8 cellular contexts compared by ENCODE assay signal in the genomic region with DNA sequence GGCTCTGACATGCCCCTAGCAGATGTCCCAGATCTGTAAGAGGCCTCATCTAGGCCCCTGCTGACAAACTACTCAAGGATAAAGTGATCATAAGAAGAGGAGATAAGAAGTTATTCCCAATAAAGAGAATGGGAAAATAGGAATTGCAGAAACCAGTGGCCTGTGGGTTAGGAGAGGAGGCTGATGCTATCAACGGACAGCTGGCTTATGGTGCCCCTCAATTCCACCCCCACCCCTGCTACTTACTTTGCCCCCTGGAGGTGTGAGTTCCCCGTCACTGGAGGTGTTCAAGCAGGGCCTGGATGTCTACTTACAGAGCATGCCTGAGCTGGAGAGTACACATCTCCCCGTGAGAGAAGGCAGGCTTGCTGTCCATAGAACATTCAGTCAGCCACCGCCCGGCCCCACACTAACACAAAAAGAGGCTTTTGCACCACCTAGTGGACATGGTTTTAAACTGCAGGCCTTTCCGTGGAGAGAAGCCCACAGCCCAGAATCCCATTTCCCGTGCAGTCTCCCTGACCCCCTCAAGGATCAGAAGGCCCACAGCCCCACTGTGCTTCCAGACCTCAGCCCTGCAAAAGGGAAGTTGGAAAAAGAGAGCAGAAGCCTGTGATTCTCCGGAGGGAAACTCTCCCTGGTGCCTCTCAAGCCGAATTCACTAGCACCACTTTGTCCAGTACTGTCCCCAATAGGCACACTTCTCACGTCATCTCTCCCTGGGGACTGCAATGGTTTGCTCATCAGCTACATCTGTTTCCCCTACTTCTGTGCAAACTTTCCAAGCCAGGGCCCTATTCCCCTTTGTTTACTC. TPM values are rescaled to one million over a fixed set of nuclear protein-coding genes. Genes with fewer than 3 reads are reported as not detected.
DNase-seq lines count a peak whose midpoint lies in the region; ATAC-seq and TF ChIP-seq lines count a peak whose summit lies in the region.

No MANE protein-coding gene starts in this region.

- H3K9me3 ChIP-seq in endodermal cell (ENCODE audit: control insufficient read depth, low read length) (peaks cover 10% of the 10 kb centered on the region), mucosa of descending colon (no peaks in the 10 kb centered on the region)

- CTCF ChIA-PET in activated CD8-positive, alpha-beta memory T cell treated with anti-CD3 and anti-CD28 coated beads, Interleukin-2, amount 10 ng/mL, durations not matched to agents 7 days and 5 days (lab: Charles Lee) = interaction anchor here (0.7 to 9.1 kb wide), 17 partner anchors 8 to 338 kb away, joined by 3 to 91 read pairs (median 6); a partner anchor contains a TSS

- no peak overlapping the region for H3K27ac ChIP-seq in endodermal cell (ENCODE audit: low read depth, low read length)

- no peaks in the 10 kb centered on the region for H3K9me3 Mint-ChIP-seq in activated CD8-positive, alpha-beta memory T cell treated with anti-CD3 and anti-CD28 coated beads, Interleukin-2, amount 10 ng/mL, durations not matched to agents 7 days and 5 days (ENCODE audit: low read depth)
- no peaks in the 10 kb centered on the region for H3K9me3 Mint-ChIP-seq in endodermal cell

- H3K36me3 Mint-ChIP-seq in activated CD8-positive, alpha-beta memory T cell treated with anti-CD3 and anti-CD28 coated beads, Interleukin-2, amount 10 ng/mL, durations not matched to agents 7 days and 5 days = peaks cover 3% of the 10 kb centered on the region
- H3K36me3 Mint-ChIP-seq in endodermal cell (ENCODE audit: low read depth) = no peaks in the 10 kb centered on the region

- intact Hi-C loops in mucosa of descending colon (cut with DNase I, micrococcal nuclease) = loop anchor here (5.0 to 10.0 kb wide), 2 partner anchors 56 to 58 kb away; no protein-coding TSS in a partner anchor

- DNase-seq in GM10266 (ENCODE audit: extremely low spot score) (peak; percentile 84), HuH-7.5 (ENCODE audit: low spot score) (peak; percentile 73), NOMO-1 treated with dmso at 0.1 percent for 144 hours (lab: John Stamatoyannopoulos, UW; ENCODE audit: unreplicated experiment) (peak; percentile 29), endodermal cell (peak; percentile 93), mucosa of descending colon (peak; percentile 74 to 87 (median 75))
- peak; percentile 82 for DNase-seq in activated CD8-positive, alpha-beta memory T cell treated with anti-CD3 and anti-CD28 coated beads, Interleukin-2, amount 10 ng/mL, durations not matched to agents 7 days and 5 days
- DNase-seq in stimulated activated CD8-positive, alpha-beta memory T cell treated with anti-CD3 and anti-CD28 coated beads, Interleukin-4, amount 100 ng/mL, for 48 hours = peak; percentile 79

- WGBS in endodermal cell (ENCODE audit: insufficient coverage in 1 of 2, insufficient read length in 1 of 2), 2 experiments = 35 to 45% methylated on average over 7 to 10 of the region's 10 CpGs

- H3K9ac ChIP-seq in endodermal cell (ENCODE audit: extremely low read depth, low read length, poor library complexity, severe bottlenecking) = no peak overlapping the region

- no peaks in the 10 kb centered on the region for H3K27me3 ChIP-seq in endodermal cell (ENCODE audit: control insufficient read depth, insufficient read depth, low read length, poor library complexity, severe bottlenecking)

- H3K36me3 ChIP-seq in endodermal cell (ENCODE audit: control insufficient read depth, insufficient read depth, low read length) = no peaks in the 10 kb centered on the region
- H3K36me3 ChIP-seq in mucosa of descending colon (ENCODE audit: low read depth) = no peaks in the 10 kb centered on the region

- no peak overlapping the region for H3K27ac Mint-ChIP-seq in activated CD8-positive, alpha-beta memory T cell treated with anti-CD3 and anti-CD28 coated beads, Interleukin-2, amount 10 ng/mL, durations not matched to agents 7 days and 5 days
- H3K27ac Mint-ChIP-seq in endodermal cell = no peak overlapping the region

- H3K4me1 ChIP-seq in endodermal cell (ENCODE audit: control insufficient read depth, insufficient read depth, low read length) (no peaks in the 10 kb centered on the region), mucosa of descending colon (ENCODE audit: low read depth) (no peaks in the 10 kb centered on the region)

- H3K4me1 Mint-ChIP-seq in activated CD8-positive, alpha-beta memory T cell treated with anti-CD3 and anti-CD28 coated beads, Interleukin-2, amount 10 ng/mL, durations not matched to agents 7 days and 5 days = peaks cover 37% of the 10 kb centered on the region
- no peaks in the 10 kb centered on the region for H3K4me1 Mint-ChIP-seq in endodermal cell

- H3K4me3 ChIP-seq in endodermal cell (ENCODE audit: low read length) (no peak overlapping the region), mucosa of descending colon (no peak overlapping the region)

- H3K4me3 Mint-ChIP-seq in activated CD8-positive, alpha-beta memory T cell treated with anti-CD3 and anti-CD28 coated beads, Interleukin-2, amount 10 ng/mL, durations not matched to agents 7 days and 5 days = no peak overlapping the region
- H3K4me3 Mint-ChIP-seq in endodermal cell = no peak overlapping the region

- H3K27me3 Mint-ChIP-seq in activated CD8-positive, alpha-beta memory T cell treated with anti-CD3 and anti-CD28 coated beads, Interleukin-2, amount 10 ng/mL, durations not matched to agents 7 days and 5 days = peaks cover 12% of the 10 kb centered on the region
- no peaks in the 10 kb centered on the region for H3K27me3 Mint-ChIP-seq in endodermal cell (ENCODE audit: insufficient read depth)

- peak; percentile 87 for ATAC-seq in activated CD8-positive, alpha-beta memory T cell treated with anti-CD3 and anti-CD28 coated beads, Interleukin-2, amount 10 ng/mL, durations not matched to agents 7 days and 5 days
- peak; percentile 96 for ATAC-seq in mucosa of descending colon
- ATAC-seq in HG03354 (IDR thresholded peaks at IDR 0.05; ENCODE audit: poor library complexity, severe bottlenecking, unreplicated experiment) = no peak

- TF ChIP-seq CTCF in GM10266 (IDR thresholded peaks at IDR 0.05; ENCODE audit: control insufficient read depth, insufficient read depth, low read depth, missing control alignments) (peak; percentile 86), endodermal cell (conservative IDR thresholded peaks at IDR 0.05) (peak; percentile 87), mucosa of descending colon (IDR thresholded peaks at IDR 0.05) (peak; percentile 74)

RNA-seq across cellular contexts. Expression of a gene that starts 23.8 kb away (rescaled TPM):
- not detected for total RNA-seq in activated CD8-positive, alpha-beta memory T cell treated with anti-CD3 and anti-CD28 coated beads, Interleukin-2, amount 10 ng/mL, durations not matched to agents 7 days and 5 days
- total RNA-seq in endodermal cell (not detected), mucosa of descending colon (10 to 100 TPM in 2 of 3 donors, 1 to 10 TPM in 1; 8.1 to 17.4 (median 12.6) TPM)
- not detected for polyA plus RNA-seq in endodermal cell (2013, experiment 1 of 2)
- 0.08 TPM for polyA plus RNA-seq in endodermal cell (2013, experiment 2 of 2)

RNA-seq across cellular contexts. Expression of a gene that starts 27.0 kb away (rescaled TPM):
- total RNA-seq in activated CD8-positive, alpha-beta memory T cell treated with anti-CD3 and anti-CD28 coated beads, Interleukin-2, amount 10 ng/mL, durations not matched to agents 7 days and 5 days = 10 to 100 TPM in 1 of 2 experiments, 1 to 10 TPM in 1; 5.9 to 19.7 TPM
- total RNA-seq in endodermal cell (under 1 TPM; 0.42 TPM), mucosa of descending colon (1 to 10 TPM; 2.6 to 5.7 (median 2.8) TPM)
- 0.18 TPM for polyA plus RNA-seq in endodermal cell (2013, experiment 1 of 2)
- polyA plus RNA-seq in endodermal cell (2013, experiment 2 of 2) = 0.41 TPM

Comparison
In these comparisons a context has a peak if more than half of its experiments do, and no peak if none do; other contexts are left out.
1. DNase-seq: peak in every context shown above with its lines; median percentile 93 in endodermal cell; 84 in GM10266; 82 in activated CD8-positive, alpha-beta memory T cell treated with anti-CD3 and anti-CD28 coated beads, Interleukin-2, amount 10 ng/mL, durations not matched to agents 7 days and 5 days; 79 in stimulated activated CD8-positive, alpha-beta memory T cell treated with anti-CD3 and anti-CD28 coated beads, Interleukin-4, amount 100 ng/mL, for 48 hours; 75 in mucosa of descending colon; 73 in HuH-7.5; 29 in NOMO-1 treated with dmso at 0.1 percent for 144 hours.
2. RNA of a gene that starts 23.8 kb away (total RNA-seq): 8.1 to 17.4 TPM in mucosa of descending colon; not detected in activated CD8-positive, alpha-beta memory T cell treated with anti-CD3 and anti-CD28 coated beads, Interleukin-2, amount 10 ng/mL, durations not matched to agents 7 days and 5 days and not detected in endodermal cell; every median in the first group is over 4 times any median in the second.
3. Peak in every context shown above with its lines, with median percentiles within 50 percentile points of each other: CTCF ChIP-seq.